In genomic region chr12:6312529-6313325, GRCh38 we compare ENCODE assay signal across 8 cellular contexts. TPM values are rescaled to one million over a fixed set of nuclear protein-coding genes. Genes with fewer than 3 reads are reported as not detected.
DNase-seq lines count a peak whose midpoint lies in the region; ATAC-seq lines count a peak whose summit lies in the region.

No MANE protein-coding gene starts in this region.

- DNase-seq in EL (peak; percentile 49), NCI-H2029 (lab: John Stamatoyannopoulos, UW) (peak; percentile 74), iPS-NIHi11 (ENCODE audit: low spot score) (peak; percentile 78), nucleus accumbens (lab: John Stamatoyannopoulos, UW) (no peak), RKO (ENCODE audit: low spot score) (no peak)
- DNase-seq in activated effector memory CD4-positive, alpha-beta T cell treated with anti-CD3 and anti-CD28 coated beads, Interleukin-2, amount 50 U/mL, for 16 hours = no peak

- H3K4me3 ChIP-seq in urinary bladder (ENCODE audit: low read depth, low read length) = no peak overlapping the region

- WGBS in urinary bladder = 82% methylated on average over 11 of the region's 11 CpGs

- peak; percentile 59 for ATAC-seq in GM21390 (IDR thresholded peaks at IDR 0.05; ENCODE audit: unreplicated experiment)

- H3K36me3 ChIP-seq in urinary bladder (ENCODE audit: insufficient read depth) = no peaks in the 10 kb centered on the region

- no peaks in the 10 kb centered on the region for H3K4me1 ChIP-seq in urinary bladder (ENCODE audit: insufficient read depth)

- peak overlapping the region; percentile 73 for H3K27ac ChIP-seq in urinary bladder (ENCODE audit: low read depth)

RNA-seq across cellular contexts. Expression of gene PLEKHG6, which starts 2.2 kb away (rescaled TPM):
- 6.2 TPM for total RNA-seq in urinary bladder
- 9.6 TPM for polyA plus RNA-seq in urinary bladder

RNA-seq across cellular contexts. Expression of gene TNFRSF1A, which starts 29.1 kb away (rescaled TPM):
- total RNA-seq in urinary bladder = 56.1 TPM
- 223 TPM for polyA plus RNA-seq in urinary bladder

Comparison
In these comparisons a context has a peak if more than half of its experiments do, and no peak if none do; other contexts are left out.
1. DNase-seq: peak in EL (single experiment), NCI-H2029 (single experiment) and iPS-NIHi11 (single experiment); none in nucleus accumbens (0 of 56), RKO (single experiment) and activated effector memory CD4-positive, alpha-beta T cell treated with anti-CD3 and anti-CD28 coated beads, Interleukin-2, amount 50 U/mL, for 16 hours (single experiment).